1 cellular context compared by ENCODE assay signal in genomic region chr3:115999598-115999997, GRCh38.
TF ChIP-seq lines count a peak whose summit lies in the region.

No MANE protein-coding gene starts in this region.

TF ChIP-seq in GM12878, 131 proteins besides CTCF, POLR2A, EP300 and RAD21 (continued from another document):
- no peak for TF ChIP-seq CREM (IDR thresholded peaks at IDR 0.05; ENCODE audit: low read depth)
- no peak for TF ChIP-seq IRF4 (IDR thresholded peaks at IDR 0.05; ENCODE audit: low read depth, low read length)
- TF ChIP-seq HDGF (IDR thresholded peaks at IDR 0.05): no peak
- no peak for TF ChIP-seq CBX3 (IDR thresholded peaks at IDR 0.05; ENCODE audit: borderline replicate concordance, low read depth)
- no peak for TF ChIP-seq HDAC6 (IDR thresholded peaks at IDR 0.05; ENCODE audit: unreplicated experiment)
- no peak for TF ChIP-seq PAX8 (IDR thresholded peaks at IDR 0.05)
- no peak for TF ChIP-seq SREBF2 (IDR thresholded peaks at IDR 0.05; ENCODE audit: low read length)
- TF ChIP-seq FOXK2 (IDR thresholded peaks at IDR 0.05): no peak
- TF ChIP-seq E4F1 (IDR thresholded peaks at IDR 0.05; ENCODE audit: borderline replicate concordance, partially characterized antibody): no peak
